12 cellular contexts compared by ENCODE assay signal in genomic region chr13:79070343-79070974, GRCh38.
A peak's percentile ranks its signal among the peaks of the same experiment; 100 is the strongest.
DNase-seq lines count a peak whose midpoint lies in the region; ATAC-seq lines count a peak whose summit lies in the region.
"Had no signal": no experiment of that assay in that cellular context is flagged by ENCODE, and none has a peak within 500 bp of the region (broad histone marks: within the 10 kb centered on the region; RNA-seq: fewer than 3 reads in every experiment).

No MANE protein-coding gene starts in this region.

- ATAC-seq in GM18870 (IDR thresholded peaks at IDR 0.05; ENCODE audit: unreplicated experiment) (peak; percentile 68), GM21786 (IDR thresholded peaks at IDR 0.05; ENCODE audit: unreplicated experiment) (peak; percentile 69), HG03520 (IDR thresholded peaks at IDR 0.05; ENCODE audit: unreplicated experiment) (peak; percentile 57), HG02970 (IDR thresholded peaks at IDR 0.05; ENCODE audit: low FRiP score, unreplicated experiment) (no peak)

- DNase-seq in germinal center (ENCODE audit: low spot score): peak; percentile 17
- no peak for DNase-seq in stimulated activated CD4-positive, alpha-beta T cell treated with anti-CD3 and anti-CD28 coated beads, Interleukin-1b, Interleukin-23, amount 100 ng/mL, for 48 hours
- no peak for DNase-seq in NCI-H82 (lab: John Stamatoyannopoulos, UW)
- DNase-seq in GF-D8 (lab: John Stamatoyannopoulos, UW): no peak
- DNase-seq: activated naive CD4-positive, alpha-beta T cell; foreskin melanocyte; immature natural killer cell; NCI-H226 had no signal
